Comparison of ENCODE assay signal across 1 cellular context in the genomic region with DNA sequence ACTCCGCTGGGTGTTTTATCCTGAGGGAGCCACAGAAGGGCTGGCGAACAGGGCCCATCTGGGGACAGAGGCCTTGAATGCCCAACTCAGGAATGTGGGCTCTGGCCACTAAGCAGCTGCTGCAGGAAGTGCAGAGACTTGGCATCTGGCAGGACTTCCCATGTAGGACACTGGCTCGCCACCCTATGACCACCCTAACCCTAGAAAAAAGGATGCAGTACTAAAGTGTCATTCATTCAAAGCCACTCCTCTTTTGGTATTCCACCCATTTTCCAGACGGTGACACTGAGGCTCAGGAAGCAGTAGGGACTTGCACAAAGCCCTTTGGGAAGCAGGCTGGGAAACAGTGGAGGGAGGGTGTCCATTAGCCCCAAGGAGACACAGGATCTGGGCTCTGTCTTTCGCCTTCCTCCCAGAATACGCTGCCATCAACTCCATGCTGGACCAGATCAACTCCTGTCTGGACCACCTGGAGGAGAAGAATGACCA.
TF ChIP-seq lines count a peak whose summit lies in the region.

No MANE protein-coding gene starts in this region.

TF ChIP-seq in HepG2, 621 proteins besides CTCF, POLR2A, EP300 and RAD21:
- TF ChIP-seq ZNF605 (CRISPR knock-in tag; IDR thresholded peaks at IDR 0.05), result no peak
- TF ChIP-seq ZMYM3 (CRISPR knock-in tag; IDR thresholded peaks at IDR 0.05), result peak; percentile 77; the same call in 1 of the 2 replicates
- TF ChIP-seq ZNF629 (CRISPR knock-in tag; conservative IDR thresholded peaks at IDR 0.05), result peak; percentile 95
